In genomic region chr17:40068129-40068581, GRCh38 we compare ENCODE assay signal across 8 cellular contexts. TPM values are rescaled to one million over a fixed set of nuclear protein-coding genes. Genes with fewer than 3 reads are reported as not detected.
DNase-seq lines count a peak whose midpoint lies in the region; ATAC-seq and TF ChIP-seq lines count a peak whose summit lies in the region.

No MANE protein-coding gene starts in this region.

- no peaks in the 10 kb centered on the region for H3K9me3 Mint-ChIP-seq in activated CD4-positive, alpha-beta T cell treated with anti-CD3 and anti-CD28 coated beads for 36 hours (ENCODE audit: low read depth)

- H3K27me3 ChIP-seq in ascending aorta (no peaks in the 10 kb centered on the region), lower lobe of right lung (ENCODE audit: low read depth) (no peaks in the 10 kb centered on the region)

- no peak for ATAC-seq in activated CD4-positive, alpha-beta T cell treated with anti-CD3 and anti-CD28 coated beads for 36 hours
- ATAC-seq in lower lobe of right lung (no peak), HG03378 (IDR thresholded peaks at IDR 0.05; ENCODE audit: unreplicated experiment) (no peak), HG02938 (IDR thresholded peaks at IDR 0.05; ENCODE audit: unreplicated experiment) (no peak)

- H3K4me1 ChIP-seq in ascending aorta = peaks cover 43 to 79% of the 10 kb centered on the region in 2 donors
- peaks cover 91% of the 10 kb centered on the region for H3K4me1 ChIP-seq in lower lobe of right lung

- H3K4me3 ChIP-seq in ascending aorta (peak overlapping the region; percentile 39 to 51), lower lobe of right lung (peak overlapping the region; percentile 39)

- H3K27ac Mint-ChIP-seq in activated CD4-positive, alpha-beta T cell treated with anti-CD3 and anti-CD28 coated beads for 36 hours = peak overlapping the region; percentile 96

- no peaks in the 10 kb centered on the region for H3K27me3 Mint-ChIP-seq in activated CD4-positive, alpha-beta T cell treated with anti-CD3 and anti-CD28 coated beads for 36 hours

- intact Hi-C loops in activated CD4-positive, alpha-beta T cell treated with anti-CD3 and anti-CD28 coated beads for 36 hours (cut with DNase I, micrococcal nuclease) = no loop called here
- intact Hi-C loops in ascending aorta (cut with DNase I) = loop anchor here (2.0 kb wide), 1 partner anchor 25 kb away; no protein-coding TSS in a partner anchor
- intact Hi-C loops in lower lobe of right lung (cut with DNase I) = no loop called here

- no peaks in the 10 kb centered on the region for H3K36me3 Mint-ChIP-seq in activated CD4-positive, alpha-beta T cell treated with anti-CD3 and anti-CD28 coated beads for 36 hours (ENCODE audit: low read depth)

- POLR2A ChIA-PET in activated CD4-positive, alpha-beta T cell treated with anti-CD3 and anti-CD28 coated beads for 36 hours (lab: Charles Lee) = no interaction called here

- TF ChIP-seq CTCF in ascending aorta (IDR thresholded peaks at IDR 0.05) (no peak), lower lobe of right lung (IDR thresholded peaks at IDR 0.05) (no peak)

- H3K9me3 ChIP-seq in ascending aorta (no peaks in the 10 kb centered on the region), lower lobe of right lung (no peaks in the 10 kb centered on the region)

- DNase-seq in activated CD4-positive, alpha-beta T cell treated with anti-CD3 and anti-CD28 coated beads for 36 hours = no peak
- no peak for DNase-seq in activated CD4-positive, alpha-beta T cell treated with anti-CD3 and anti-CD28 coated beads, Interleukin-2, amount 50 U/mL, for 1 hour
- DNase-seq in ascending aorta (ENCODE audit: low spot score in 2 of 2) = no peak
- no peak for DNase-seq in lower lobe of right lung
- no peak for DNase-seq in NCI-H2029 treated with DMSO at 0.1 percent for 48 hours (lab: John Stamatoyannopoulos, UW)

- H3K4me1 Mint-ChIP-seq in activated CD4-positive, alpha-beta T cell treated with anti-CD3 and anti-CD28 coated beads for 36 hours = peaks cover 77% of the 10 kb centered on the region

- H3K36me3 ChIP-seq in ascending aorta (no peaks in the 10 kb centered on the region), lower lobe of right lung (no peaks in the 10 kb centered on the region)

- peak overlapping the region; percentile 73 for H3K4me3 Mint-ChIP-seq in activated CD4-positive, alpha-beta T cell treated with anti-CD3 and anti-CD28 coated beads for 36 hours

- CTCF ChIA-PET in activated CD4-positive, alpha-beta T cell treated with anti-CD3 and anti-CD28 coated beads for 36 hours (lab: Charles Lee) = interaction anchor here (0.9 to 1.3 kb wide), 2 partner anchors 42 to 101 kb away, joined by 3 read pairs; no protein-coding TSS in a partner anchor

- H3K27ac ChIP-seq in ascending aorta = peak overlapping the region; percentile 91
- H3K27ac ChIP-seq in lower lobe of right lung = peak overlapping the region; percentile 70
- H3K27ac ChIP-seq in temporal lobe (ENCODE audit: low read depth, low read length) = peak overlapping the region; percentile 100

RNA-seq across cellular contexts. Expression of gene THRA, which starts 5.4 kb away (rescaled TPM):
- 10 to 100 TPM; 12.9 to 13.1 TPM for total RNA-seq in activated CD4-positive, alpha-beta T cell treated with anti-CD3 and anti-CD28 coated beads for 36 hours
- 35.4 TPM for total RNA-seq in ascending aorta
- 50.1 TPM for total RNA-seq in lower lobe of right lung
- 109 TPM for total RNA-seq in temporal lobe

RNA-seq across cellular contexts. Expression of gene MED24, which starts 13.9 kb away (rescaled TPM):
- 100 to 1,000 TPM in 1 of 2 experiments, 10 to 100 TPM in 1; 97.4 to 110 TPM for total RNA-seq in activated CD4-positive, alpha-beta T cell treated with anti-CD3 and anti-CD28 coated beads for 36 hours
- total RNA-seq in ascending aorta = 176 TPM
- 59.6 TPM for total RNA-seq in lower lobe of right lung
- 76.7 TPM for total RNA-seq in temporal lobe

RNA-seq across cellular contexts. Expression of gene NR1D1, which starts 32.2 kb away (rescaled TPM):
- 1 to 10 TPM; 5.2 to 5.4 TPM for total RNA-seq in activated CD4-positive, alpha-beta T cell treated with anti-CD3 and anti-CD28 coated beads for 36 hours
- 0.43 TPM for total RNA-seq in ascending aorta
- 20.1 TPM for total RNA-seq in lower lobe of right lung
- 0.25 TPM for total RNA-seq in temporal lobe

RNA-seq across cellular contexts. Expression of gene CSF3, which starts 52.9 kb away (rescaled TPM):
- total RNA-seq in activated CD4-positive, alpha-beta T cell treated with anti-CD3 and anti-CD28 coated beads for 36 hours = not detected
- 0.43 TPM for total RNA-seq in ascending aorta
- total RNA-seq in lower lobe of right lung = 1.9 TPM
- not detected for total RNA-seq in temporal lobe

RNA-seq across cellular contexts. Expression of gene MSL1, which starts 53.6 kb away (rescaled TPM):
- total RNA-seq in activated CD4-positive, alpha-beta T cell treated with anti-CD3 and anti-CD28 coated beads for 36 hours = 10 to 100 TPM; 81.7 to 89.6 TPM
- 82.5 TPM for total RNA-seq in ascending aorta
- total RNA-seq in lower lobe of right lung = 97.7 TPM
- total RNA-seq in temporal lobe = 81.9 TPM
